18 cellular contexts compared by ENCODE assay signal in the genomic region with DNA sequence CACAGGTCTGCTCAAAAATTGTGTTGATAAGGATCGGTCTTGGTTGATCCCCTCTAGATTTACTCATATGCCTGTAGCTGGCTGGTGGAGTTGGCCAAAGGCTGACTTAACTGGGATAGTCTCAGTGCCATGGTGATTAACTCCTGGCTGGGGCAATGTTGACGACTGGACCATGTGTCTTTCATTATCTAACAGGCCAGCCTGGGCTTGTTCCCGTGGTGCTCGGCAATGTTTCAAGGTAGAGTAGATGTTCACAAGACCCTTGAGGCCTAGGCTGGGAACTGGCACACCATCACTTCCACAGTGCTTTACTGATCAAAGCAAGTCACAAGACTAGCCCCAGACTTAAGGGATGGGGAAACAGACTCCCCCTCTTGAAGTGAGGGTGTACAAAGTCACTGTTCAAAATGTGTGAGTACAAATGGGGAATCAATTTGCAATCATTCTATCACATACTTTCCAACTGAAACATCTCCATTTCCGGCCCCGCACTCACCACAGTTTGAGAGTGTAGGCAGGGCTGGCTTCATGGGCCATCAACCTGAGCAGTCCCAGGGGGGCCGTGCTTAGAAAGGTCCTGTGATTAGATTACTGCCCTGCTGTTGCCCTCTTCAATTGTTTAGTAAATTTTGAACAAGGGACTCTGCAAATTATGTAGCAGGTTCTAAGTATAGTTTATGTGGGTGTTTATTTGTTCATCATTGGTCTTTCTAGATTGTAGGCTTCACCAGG.
"Had no signal": no experiment of that assay in that cellular context is flagged by ENCODE, and none has a peak within 500 bp of the region (broad histone marks: within the 10 kb centered on the region; RNA-seq: fewer than 3 reads in every experiment).

No MANE protein-coding gene starts in this region.

- H3K4me3 ChIP-seq: ascending aorta, coronary artery, left ventricle myocardium inferior, mucosa of descending colon, prostate gland, right atrium auricular region, vagina had no signal

- H3K36me3 ChIP-seq: ascending aorta, left ventricle myocardium inferior, prostate gland, right atrium auricular region, vagina had no signal

- FAIRE-seq: frontal cortex had no signal

- H3K27ac ChIP-seq: ascending aorta, coronary artery, left ventricle myocardium inferior, prostate gland, right atrium auricular region, vagina, VCaP had no signal

- H3K4me1 ChIP-seq: ascending aorta, left ventricle myocardium inferior, prostate gland, right atrium auricular region, vagina had no signal

- H3K9me3 ChIP-seq: ascending aorta, prostate gland, vagina had no signal

- H3K27me3 ChIP-seq: ascending aorta, right atrium auricular region, vagina had no signal

- DNase-seq: activated CD4-positive, CD25-positive, alpha-beta regulatory T cell treated with anti-CD3 and anti-CD28 coated beads, Interleukin-2, amount 50 U/mL, for 72 hours; activated CD8-positive, alpha-beta memory T cell treated with anti-CD3 and anti-CD28 coated beads for 24 hours; activated gamma-delta T cell; activated T-cell treated with anti-CD3 and anti-CD28 coated beads, Interleukin-2, amount 50 U/mL, for 72 hours; head of caudate nucleus; kidney glomerular epithelial cell; left ventricle myocardium inferior; mucosa of descending colon; naive B cell; stimulated activated CD4-positive, alpha-beta T cell treated with anti-CD3 and anti-CD28 coated beads, Interleukin-2, amount 100 ng/mL, for 24 hours; trophoblast cell had no signal
